Comparison of ENCODE assay signal across 1 cellular context in genomic region chr4:110680217-110680616, GRCh38.
TF ChIP-seq lines count a peak whose summit lies in the region.

No MANE protein-coding gene starts in this region.

TF ChIP-seq in H1, 55 proteins besides CTCF, POLR2A, EP300 and RAD21 (continued from another document):
- TF ChIP-seq KDM4A (IDR thresholded peaks at IDR 0.05; ENCODE audit: low read depth, low read length, severe bottlenecking) = no peak
